In the genomic region with DNA sequence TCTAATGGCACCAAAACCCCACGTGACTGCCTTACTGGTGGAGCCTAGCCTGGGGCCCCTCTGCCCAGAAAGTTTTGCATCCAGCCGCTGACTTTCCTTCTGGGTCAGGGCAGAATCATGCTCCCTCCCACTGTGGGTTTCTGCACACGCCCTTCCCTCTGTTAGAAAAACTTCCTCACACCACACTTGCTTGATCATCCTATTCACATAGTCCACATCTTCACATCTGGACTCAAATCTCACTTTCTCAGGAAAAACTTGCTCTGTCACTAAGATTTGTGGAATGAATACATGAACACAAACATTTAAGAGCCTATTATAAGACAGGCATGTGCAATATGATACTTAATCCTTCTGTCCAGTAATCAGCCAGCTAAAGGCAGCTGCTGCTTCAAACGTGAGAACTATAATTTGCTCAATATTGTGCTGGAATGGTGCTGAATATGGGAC, we compare ENCODE assay signal across 16 cellular contexts.
DNase-seq lines count a peak whose midpoint lies in the region; ATAC-seq and TF ChIP-seq lines count a peak whose summit lies in the region.
"Had no signal": no experiment of that assay in that cellular context is flagged by ENCODE, and none has a peak within 500 bp of the region (broad histone marks: within the 10 kb centered on the region; RNA-seq: fewer than 3 reads in every experiment).

No MANE protein-coding gene starts in this region.

- TF ChIP-seq CTCF in Calu3 (IDR thresholded peaks at IDR 0.05; ENCODE audit: unreplicated experiment), result no peak
- no peak for TF ChIP-seq CTCF in neural progenitor cell (IDR thresholded peaks at IDR 0.05)
- TF ChIP-seq CTCF in H9 (conservative IDR thresholded peaks at IDR 0.05), result no peak

- H3K36me3 Mint-ChIP-seq in Calu3 (ENCODE audit: insufficient read depth, unreplicated experiment) (no peaks in the 10 kb centered on the region), neural progenitor cell (no peaks in the 10 kb centered on the region), H9 (ENCODE audit: insufficient read depth in 1 of 3, low read depth in 3 of 3) (no peaks in the 10 kb centered on the region; a peak in 1 of 7 replicates)
- H3K36me3 Mint-ChIP-seq: immature natural killer cell had no signal

- H3K4me2 ChIP-seq in neural progenitor cell (no peak overlapping the region), H9 (ENCODE audit: insufficient read depth, insufficient read length, low read length) (no peak overlapping the region)

- DNase-seq in Calu3, result no peak
- DNase-seq in dedifferentiated amniotic fluid mesenchymal stem cell (ENCODE audit: extremely low spot score), result peak; percentile 81
- no peak for DNase-seq in neural progenitor cell (ENCODE audit: low spot score)
- no peak for DNase-seq in H9
- no peak for DNase-seq in stimulated activated CD4-positive, alpha-beta T cell treated with anti-CD3 and anti-CD28 coated beads, Interleukin-2, amount 100 ng/mL, for 48 hours
- DNase-seq in activated CD4-positive, alpha-beta T cell treated with anti-CD3 and anti-CD28 coated beads for 48 hours, result no peak
- DNase-seq: activated CD4-positive, CD25-positive, alpha-beta regulatory T cell; activated naive CD4-positive, alpha-beta T cell; effector CD8-positive, alpha-beta T cell; immature natural killer cell; NCI-H1048; NCI-H345; testis had no signal

- H2BK12ac ChIP-seq in H9 (ENCODE audit: insufficient read length, low read depth, low read length), result no peak overlapping the region

- no peak overlapping the region for H3K56ac ChIP-seq in H9 (ENCODE audit: insufficient read length, low read depth, low read length)

- H3K27ac Mint-ChIP-seq in Calu3 (ENCODE audit: unreplicated experiment) (peak overlapping the region; percentile 48), neural progenitor cell (no peak overlapping the region), H9 (no peak overlapping the region)
- H3K27ac Mint-ChIP-seq: immature natural killer cell had no signal

- BruUV-seq in Calu3 (replicated peaks; lab: Mats Ljungman, UMichigan), result no TSS peak

- no peak for TF ChIP-seq RAD21 in Ishikawa (IDR thresholded peaks at IDR 0.05; ENCODE audit: low read depth)

- no CpG with 5 or more reads among the region's 4 CpGs for WGBS in H9 (ENCODE audit: extremely low coverage, insufficient read length, low lambda C conversion rate)

- H4K5ac ChIP-seq in H9 (ENCODE audit: insufficient read length, low read depth, low read length), result no peak overlapping the region

- H3K4me3 ChIP-seq in neural progenitor cell, result no peak overlapping the region
- H3K4me3 ChIP-seq: breast epithelium, testis had no signal

- H3K36me3 ChIP-seq in neural progenitor cell, result no peaks in the 10 kb centered on the region
- H3K36me3 ChIP-seq: breast epithelium had no signal

- H3K27me3 ChIP-seq in neural progenitor cell, result no peaks in the 10 kb centered on the region
- no peaks in the 10 kb centered on the region for H3K27me3 ChIP-seq in H9 (ENCODE audit: insufficient read depth, low read length)
- H3K27me3 ChIP-seq: breast epithelium, testis had no signal

- H3K14ac ChIP-seq in H9 (ENCODE audit: insufficient read depth, low read length), result no peak overlapping the region

- H3K9ac ChIP-seq in neural progenitor cell, result no peak overlapping the region
- H3K9ac ChIP-seq in H9 (ENCODE audit: extremely low read depth, insufficient read length, low read length), result no peak overlapping the region

- intact Hi-C loops in Calu3 (cut with micrococcal nuclease; ENCODE audit: unreplicated experiment), result no loop called here

- peaks cover 17% of the 10 kb centered on the region for H3K4me1 ChIP-seq in neural progenitor cell
- peaks cover 4% of the 10 kb centered on the region; the same call in 1 of the 2 replicates for H3K4me1 ChIP-seq in H9 (ENCODE audit: insufficient read depth, low read length)
- H3K4me1 ChIP-seq: testis had no signal

- H4K91ac ChIP-seq in H9 (ENCODE audit: insufficient read length, low read depth, low read length), result no peak overlapping the region

- no peak overlapping the region for H2BK15ac ChIP-seq in H9 (ENCODE audit: low read depth, low read length)

- H2BK20ac ChIP-seq in H9 (ENCODE audit: low read depth, low read length, poor library complexity, severe bottlenecking), result no peak overlapping the region

- no peaks in the 10 kb centered on the region for H3K79me1 ChIP-seq in H9 (ENCODE audit: insufficient read depth, low read depth, low read length, poor library complexity, severe bottlenecking)

- H4K20me1 ChIP-seq in neural progenitor cell (ENCODE audit: low read depth), result no peaks in the 10 kb centered on the region
- H4K20me1 ChIP-seq in H9 (ENCODE audit: control insufficient read depth, insufficient read depth, insufficient read length), result no peaks in the 10 kb centered on the region

- H3T11ph ChIP-seq in H9 (ENCODE audit: low read length), result no peak overlapping the region

- H3K9me3 Mint-ChIP-seq in Calu3 (ENCODE audit: low read depth, unreplicated experiment) (no peaks in the 10 kb centered on the region), neural progenitor cell (no peaks in the 10 kb centered on the region), H9 (no peaks in the 10 kb centered on the region)

- H3K79me2 ChIP-seq in neural progenitor cell (ENCODE audit: low read depth) (no peaks in the 10 kb centered on the region), H9 (ENCODE audit: insufficient read depth, low read length) (no peaks in the 10 kb centered on the region)

- H4K8ac ChIP-seq in H9 (replicated peaks; ENCODE audit: insufficient read length, low read depth, low read length), result no peak overlapping the region

- H3K27ac ChIP-seq in neural progenitor cell, result no peak overlapping the region
- H3K27ac ChIP-seq in H9 (ENCODE audit: insufficient read length, low read depth, low read length), result no peak overlapping the region
- H3K27ac ChIP-seq: breast epithelium, testis had no signal

- H3K18ac ChIP-seq in H9 (ENCODE audit: insufficient read length, low read depth, low read length), result no peak overlapping the region

- H2AK5ac ChIP-seq in H9 (ENCODE audit: insufficient read length, low read length), result no peak overlapping the region

- no peaks in the 10 kb centered on the region for H3F3A ChIP-seq in neural progenitor cell (ENCODE audit: low read depth)

- H2BK5ac ChIP-seq in H9 (ENCODE audit: insufficient read length, low read length), result no peak overlapping the region

- ATAC-seq in HG03045 (IDR thresholded peaks at IDR 0.05; ENCODE audit: unreplicated experiment), result no peak

- no peaks in the 10 kb centered on the region for H3K23me2 ChIP-seq in H9 (ENCODE audit: insufficient read length, low read depth, low read length, poor library complexity, severe bottlenecking)

- no peaks in the 10 kb centered on the region for H3K27me3 Mint-ChIP-seq in Calu3 (ENCODE audit: unreplicated experiment)
- H3K27me3 Mint-ChIP-seq in neural progenitor cell (ENCODE audit: insufficient read depth, low read depth), result peaks cover 3% of the 10 kb centered on the region
- no peaks in the 10 kb centered on the region; the same call in 1 of the 2 replicates for H3K27me3 Mint-ChIP-seq in H9 (ENCODE audit: low read depth)

- no peak overlapping the region for H3K4ac ChIP-seq in H9 (ENCODE audit: low read depth, low read length)

- peak overlapping the region; percentile 22 for H2AFZ ChIP-seq in neural progenitor cell (replicated peaks)
- no peak overlapping the region for H2AFZ ChIP-seq in H9 (ENCODE audit: low read length)

- no peaks in the 10 kb centered on the region for H3K9me3 ChIP-seq in neural progenitor cell (ENCODE audit: low read depth)
- H3K9me3 ChIP-seq in H9 (ENCODE audit: control insufficient read depth, low read depth, low read length), result no peaks in the 10 kb centered on the region
- H3K9me3 ChIP-seq: breast epithelium, testis had no signal

- H3K4me3 Mint-ChIP-seq in Calu3 (ENCODE audit: low read depth, unreplicated experiment), result no peak overlapping the region
- H3K4me3 Mint-ChIP-seq in neural progenitor cell, result no peak overlapping the region
- no peak overlapping the region for H3K4me3 Mint-ChIP-seq in H9
- H3K4me3 Mint-ChIP-seq: immature natural killer cell had no signal

- CTCF ChIA-PET in Calu3 (lab: Charles Lee), result no interaction called here

- TF ChIP-seq EP300 in Ishikawa (IDR thresholded peaks at IDR 0.05; ENCODE audit: borderline replicate concordance), result no peak

- H3K4me1 Mint-ChIP-seq in Calu3 (ENCODE audit: low read depth, unreplicated experiment) (peaks cover 19% of the 10 kb centered on the region), neural progenitor cell (peaks cover 23% of the 10 kb centered on the region), H9 (peaks cover 18 to 24% of the 10 kb centered on the region in 2 experiments)
- H3K4me1 Mint-ChIP-seq: immature natural killer cell had no signal

- H3K23ac ChIP-seq in H9 (ENCODE audit: insufficient read length, low read depth, low read length), result no peak overlapping the region

- no peak overlapping the region for H2BK120ac ChIP-seq in H9 (ENCODE audit: low read depth, low read length, poor library complexity, severe bottlenecking)

TF ChIP-seq in Ishikawa, 13 proteins besides CTCF, POLR2A, EP300 and RAD21:
- no peak for TF ChIP-seq FOXM1 (IDR thresholded peaks at IDR 0.05; ENCODE audit: borderline replicate concordance, low read depth)
- TF ChIP-seq, protein P1, sequence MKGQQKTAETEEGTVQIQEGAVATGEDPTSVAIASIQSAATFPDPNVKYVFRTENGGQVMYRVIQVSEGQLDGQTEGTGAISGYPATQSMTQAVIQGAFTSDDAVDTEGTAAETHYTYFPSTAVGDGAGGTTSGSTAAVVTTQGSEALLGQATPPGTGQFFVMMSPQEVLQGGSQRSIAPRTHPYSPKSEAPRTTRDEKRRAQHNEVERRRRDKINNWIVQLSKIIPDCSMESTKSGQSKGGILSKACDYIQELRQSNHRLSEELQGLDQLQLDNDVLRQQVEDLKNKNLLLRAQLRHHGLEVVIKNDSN (IDR thresholded peaks at IDR 0.05), result peak; percentile 51; the same call in 1 of the 2 replicates
TF ChIP-seq in Ishikawa: peak in this region for 1.
